Comparison of ENCODE assay signal across 19 cellular contexts in genomic region chr11:69593851-69594250, GRCh38.
"Had no signal": no experiment of that assay in that cellular context is flagged by ENCODE, and none has a peak within 500 bp of the region (broad histone marks: within the 10 kb centered on the region; RNA-seq: fewer than 3 reads in every experiment).

No MANE protein-coding gene starts in this region.

- H3K27ac Mint-ChIP-seq: activated B cell treated with CpG ODN at 0.5 μM for 24 hours; activated CD8-positive, alpha-beta T cell treated with anti-CD3 and anti-CD28 coated beads for 36 hours; activated naive CD4-positive, alpha-beta T cell treated with anti-CD3 and anti-CD28 coated beads for 36 hours; brain; endodermal cell; natural killer cell had no signal

- DNase-seq: activated B cell treated with CpG ODN at 0.5 μM for 24 hours; activated CD4-positive, alpha-beta T cell treated with anti-CD3 and anti-CD28 coated beads for 4 hours; activated CD8-positive, alpha-beta T cell treated with anti-CD3 and anti-CD28 coated beads for 36 hours; activated naive CD4-positive, alpha-beta T cell treated with anti-CD3 and anti-CD28 coated beads for 36 hours; activated T-cell treated with anti-CD3 and anti-CD28 coated beads, Interleukin-2, amount 50 U/mL, for 4 hours; anterior cingulate cortex; central memory CD4-positive, alpha-beta T cell; endodermal cell; foreskin keratinocyte; hippocampal formation; natural killer cell; ovary; psoas muscle; right cardiac atrium; stimulated activated CD4-positive, alpha-beta T cell treated with anti-CD3 and anti-CD28 coated beads, Interleukin-15, amount 100 ng/mL, for 24 hours; stimulated activated CD4-positive, alpha-beta T cell treated with anti-CD3 and anti-CD28 coated beads, Interleukin-2, amount 100 ng/mL, for 48 hours; stomach; upper lobe of left lung had no signal

- H3K36me3 Mint-ChIP-seq: brain, natural killer cell had no signal

- ATAC-seq: activated CD8-positive, alpha-beta T cell treated with anti-CD3 and anti-CD28 coated beads for 36 hours; activated T-cell treated with anti-CD3 and anti-CD28 coated beads, Interleukin-2, amount 50 U/mL, for 4 hours; foreskin keratinocyte; natural killer cell; psoas muscle; right cardiac atrium had no signal

- H3K4me1 Mint-ChIP-seq: activated B cell treated with CpG ODN at 0.5 μM for 24 hours, brain, endodermal cell, natural killer cell had no signal

- H3K27me3 Mint-ChIP-seq: activated B cell treated with CpG ODN at 0.5 μM for 24 hours; activated CD8-positive, alpha-beta T cell treated with anti-CD3 and anti-CD28 coated beads for 36 hours; brain had no signal

- H3K9me3 Mint-ChIP-seq: activated B cell treated with CpG ODN at 0.5 μM for 24 hours; activated CD8-positive, alpha-beta T cell treated with anti-CD3 and anti-CD28 coated beads for 36 hours; activated naive CD4-positive, alpha-beta T cell treated with anti-CD3 and anti-CD28 coated beads for 36 hours; activated T-cell treated with anti-CD3 and anti-CD28 coated beads, Interleukin-2, amount 50 U/mL, for 4 hours; endodermal cell had no signal

- H3K4me3 Mint-ChIP-seq: activated B cell treated with CpG ODN at 0.5 μM for 24 hours; activated CD8-positive, alpha-beta T cell treated with anti-CD3 and anti-CD28 coated beads for 36 hours; activated naive CD4-positive, alpha-beta T cell treated with anti-CD3 and anti-CD28 coated beads for 36 hours; activated T-cell treated with anti-CD3 and anti-CD28 coated beads, Interleukin-2, amount 50 U/mL, for 4 hours; brain; endodermal cell; natural killer cell had no signal
